In the genomic region with DNA sequence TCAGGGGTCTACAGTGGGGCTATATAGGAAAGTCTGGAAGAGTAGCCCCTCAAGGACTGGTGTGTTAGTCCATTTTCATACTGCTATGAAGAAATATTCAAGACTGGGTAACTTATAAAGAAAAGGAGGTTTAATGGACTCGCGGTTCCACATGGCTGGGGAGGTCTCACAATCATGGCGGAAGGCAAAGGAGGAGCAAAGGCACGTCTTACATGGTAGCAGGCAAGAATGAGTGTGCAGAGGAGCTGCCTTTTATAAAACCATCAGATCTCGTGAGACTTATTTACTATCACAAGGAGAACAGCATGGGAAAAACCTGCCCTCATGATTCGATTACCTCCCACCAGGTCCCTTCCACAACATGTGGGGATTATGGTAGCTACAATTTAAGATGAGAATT, we compare ENCODE assay signal across 29 cellular contexts. TPM values are rescaled to one million over a fixed set of nuclear protein-coding genes. Genes with fewer than 3 reads are reported as not detected.
A peak's percentile ranks its signal among the peaks of the same experiment; 100 is the strongest.
DNase-seq lines count a peak whose midpoint lies in the region; ATAC-seq and TF ChIP-seq lines count a peak whose summit lies in the region.
"Had no signal": no experiment of that assay in that cellular context is flagged by ENCODE, and none has a peak within 500 bp of the region (broad histone marks: within the 10 kb centered on the region; RNA-seq: fewer than 3 reads in every experiment).

No MANE protein-coding gene starts in this region.

- H3K9ac ChIP-seq in BLaER1, result no peak overlapping the region
- no peak overlapping the region for H3K9ac ChIP-seq in DND-41 (ENCODE audit: low read depth, low read length)
- H3K9ac ChIP-seq: parathyroid adenoma had no signal

- no peak for TF ChIP-seq CTCF in DND-41 (IDR thresholded peaks at IDR 0.05; ENCODE audit: borderline replicate concordance, extremely low read depth, low read length, poor library complexity, severe bottlenecking)
- TF ChIP-seq CTCF in WTC11 (IDR thresholded peaks at IDR 0.05), result no peak
- TF ChIP-seq CTCF in neural crest cell (conservative IDR thresholded peaks at IDR 0.05), result no peak
- no peak for TF ChIP-seq CTCF in upper lobe of left lung (IDR thresholded peaks at IDR 0.05)

- H3K36me3 Mint-ChIP-seq in WTC11, result peaks cover 16% of the 10 kb centered on the region
- H3K36me3 Mint-ChIP-seq in neural crest cell (ENCODE audit: low read depth), result no peaks in the 10 kb centered on the region

- H3K27me3 ChIP-seq in BLaER1 (no peaks in the 10 kb centered on the region), DND-41 (ENCODE audit: insufficient read depth, low read length, poor library complexity) (no peaks in the 10 kb centered on the region), upper lobe of left lung (no peaks in the 10 kb centered on the region)
- H3K27me3 ChIP-seq: gastrocnemius medialis, testis, uterus had no signal

- H3K79me2 ChIP-seq in DND-41 (ENCODE audit: insufficient read depth, low read length), result peaks cover 25% of the 10 kb centered on the region

- peaks cover 6% of the 10 kb centered on the region for H3K36me3 ChIP-seq in BLaER1
- H3K36me3 ChIP-seq in DND-41 (ENCODE audit: insufficient read depth, low read length), result no peaks in the 10 kb centered on the region; the same call in 1 of the 2 replicates
- no peaks in the 10 kb centered on the region for H3K36me3 ChIP-seq in upper lobe of left lung
- H3K36me3 ChIP-seq: gastrocnemius medialis, lower lobe of right lung, uterus had no signal

- H4K20me1 ChIP-seq in BLaER1 (no peaks in the 10 kb centered on the region), DND-41 (ENCODE audit: insufficient read depth, low read length) (no peaks in the 10 kb centered on the region)

- H2AFZ ChIP-seq in DND-41 (ENCODE audit: low read depth, low read length), result no peak overlapping the region
- H2AFZ ChIP-seq: parathyroid adenoma, PC-9 had no signal

- H3K9me3 ChIP-seq in BLaER1 (no peaks in the 10 kb centered on the region), DND-41 (ENCODE audit: insufficient read depth, low read length, severe bottlenecking) (no peaks in the 10 kb centered on the region), upper lobe of left lung (no peaks in the 10 kb centered on the region)
- H3K9me3 ChIP-seq: gastrocnemius medialis, lower lobe of right lung, testis, uterus had no signal

- H3K4me1 Mint-ChIP-seq in WTC11 (peaks cover 30% of the 10 kb centered on the region), neural crest cell (peaks cover 45% of the 10 kb centered on the region)

- POLR2A ChIA-PET in WTC11 (lab: Charles Lee), result no interaction called here

- no peak for ATAC-seq in DND-41 (ENCODE audit: insufficient read depth, low read depth)
- ATAC-seq in WTC11, result no peak
- ATAC-seq in upper lobe of left lung (ENCODE audit: low FRiP score in 2 of 2), result no peak
- ATAC-seq: gastrocnemius medialis; HCT116; lower lobe of right lung; naive thymus-derived CD8-positive, alpha-beta T cell; Right ventricle myocardium inferior had no signal

- H3K9me3 Mint-ChIP-seq in WTC11 (no peaks in the 10 kb centered on the region), neural crest cell (no peaks in the 10 kb centered on the region)
- H3K9me3 Mint-ChIP-seq: activated CD4-positive, alpha-beta memory T cell treated with anti-CD3 and anti-CD28 coated beads, Interleukin-2, amount 10 ng/mL, durations not matched to agents 7 days and 5 days; activated naive CD4-positive, alpha-beta T cell treated with anti-CD3 and anti-CD28 coated beads for 36 hours; IgD-negative memory B cell; naive thymus-derived CD8-positive, alpha-beta T cell; stimulated activated naive CD8-positive, alpha-beta T cell treated with anti-CD3 and anti-CD28 coated beads, Interleukin-15, Interleukin-2, amounts not matched to agents 100 ng/mL and 50 ng/mL, for 24 hours had no signal

- no peak for DNase-seq in DND-41
- DNase-seq in WTC11 (ENCODE audit: low spot score), result no peak
- no peak for DNase-seq in neural crest cell (ENCODE audit: low read depth, low spot score)
- no peak for DNase-seq in CD1c-positive myeloid dendritic cell (ENCODE audit: extremely low spot score)
- no peak for DNase-seq in NCI-H2227 (lab: John Stamatoyannopoulos, UW; ENCODE audit: unreplicated experiment)
- no peak for DNase-seq in upper lobe of left lung
- DNase-seq: ACHN; activated CD4-positive, alpha-beta memory T cell treated with anti-CD3 and anti-CD28 coated beads, Interleukin-2, amount 10 ng/mL, durations not matched to agents 7 days and 5 days; activated CD4-positive, alpha-beta T cell treated with anti-CD3 and anti-CD28 coated beads for 1 hour; activated CD8-positive, alpha-beta memory T cell treated with anti-CD3 and anti-CD28 coated beads, Interleukin-2, amount 50 U/mL, for 4 hours; activated naive CD4-positive, alpha-beta T cell treated with anti-CD3 and anti-CD28 coated beads for 36 hours; gastrocnemius medialis; lower lobe of right lung; naive thymus-derived CD8-positive, alpha-beta T cell; NCI-H1092 treated with DMSO at 0.1 percent for 48 hours; NCI-H1694 treated with DMSO at 0.1 percent for 48 hours; NCI-H2171; NCI-H524; PC-9; stimulated activated CD4-positive, alpha-beta T cell treated with anti-CD3 and anti-CD28 coated beads, Interleukin-2, amount 100 ng/mL, for 24 hours; testis; uterus had no signal

- H3K4me3 ChIP-seq in BLaER1 (no peak overlapping the region), DND-41 (ENCODE audit: low read depth in 1 of 2, low read length in 2 of 2) (no peak overlapping the region), upper lobe of left lung (no peak overlapping the region)
- H3K4me3 ChIP-seq: gastrocnemius medialis, lower lobe of right lung, PC-9, testis, uterus had no signal

- TF ChIP-seq POLR2A in upper lobe of left lung (IDR thresholded peaks at IDR 0.05), result no peak

- H3K27ac ChIP-seq in BLaER1 (no peak overlapping the region), DND-41 (ENCODE audit: low read length) (no peak overlapping the region), upper lobe of left lung (no peak overlapping the region)
- H3K27ac ChIP-seq: gastrocnemius medialis, lower lobe of right lung, parathyroid adenoma, PC-9, testis, uterus had no signal

- H3K4me2 ChIP-seq in BLaER1 (peak overlapping the region; percentile 17; the same call in 1 of the 2 replicates), DND-41 (ENCODE audit: insufficient read depth, low read length) (peak overlapping the region; percentile 82; the same call in 1 of the 2 replicates)

- WGBS in upper lobe of left lung, 2 donors, result 94 to 100% methylated on average over 6 of the region's 6 CpGs

- H3K27me3 Mint-ChIP-seq in WTC11 (ENCODE audit: low read depth) (no peaks in the 10 kb centered on the region), neural crest cell (ENCODE audit: low read depth) (no peaks in the 10 kb centered on the region)
- H3K27me3 Mint-ChIP-seq: activated CD4-positive, alpha-beta memory T cell treated with anti-CD3 and anti-CD28 coated beads, Interleukin-2, amount 10 ng/mL, durations not matched to agents 7 days and 5 days; B cell; IgD-negative memory B cell; naive thymus-derived CD8-positive, alpha-beta T cell; stimulated activated naive CD8-positive, alpha-beta T cell treated with anti-CD3 and anti-CD28 coated beads, Interleukin-15, Interleukin-2, amounts not matched to agents 100 ng/mL and 50 ng/mL, for 24 hours had no signal

- H3K4me1 ChIP-seq in BLaER1 (peaks cover 33% of the 10 kb centered on the region), DND-41 (ENCODE audit: insufficient read depth, low read length) (peaks cover 34% of the 10 kb centered on the region), upper lobe of left lung (peaks cover 5 to 27% (median 20%) of the 10 kb centered on the region in 4 donors)

- H3K27ac Mint-ChIP-seq in WTC11 (no peak overlapping the region), neural crest cell (ENCODE audit: unreplicated experiment) (no peak overlapping the region)
- H3K27ac Mint-ChIP-seq: activated CD4-positive, alpha-beta memory T cell treated with anti-CD3 and anti-CD28 coated beads, Interleukin-2, amount 10 ng/mL, durations not matched to agents 7 days and 5 days; activated naive CD4-positive, alpha-beta T cell treated with anti-CD3 and anti-CD28 coated beads for 36 hours; B cell; stimulated activated naive CD8-positive, alpha-beta T cell treated with anti-CD3 and anti-CD28 coated beads, Interleukin-15, Interleukin-2, amounts not matched to agents 100 ng/mL and 50 ng/mL, for 24 hours had no signal

- TF ChIP-seq EP300 in upper lobe of left lung (IDR thresholded peaks at IDR 0.05), result no peak

- peak overlapping the region; percentile 40 for H3K4me3 Mint-ChIP-seq in WTC11
- peak overlapping the region; percentile 75 for H3K4me3 Mint-ChIP-seq in neural crest cell
- H3K4me3 Mint-ChIP-seq: activated CD4-positive, alpha-beta memory T cell treated with anti-CD3 and anti-CD28 coated beads, Interleukin-2, amount 10 ng/mL, durations not matched to agents 7 days and 5 days; activated naive CD4-positive, alpha-beta T cell treated with anti-CD3 and anti-CD28 coated beads for 36 hours; B cell; stimulated activated naive CD8-positive, alpha-beta T cell treated with anti-CD3 and anti-CD28 coated beads, Interleukin-15, Interleukin-2, amounts not matched to agents 100 ng/mL and 50 ng/mL, for 24 hours had no signal

- CTCF ChIA-PET in WTC11 (lab: Charles Lee), result interaction anchor here (0.8 kb wide), 1 partner anchor 11 kb away, joined by 3 read pairs; no protein-coding TSS in a partner anchor

TF ChIP-seq in WTC11, 78 proteins besides CTCF, POLR2A, EP300 and RAD21 (continues in another document):
- TF ChIP-seq ZNF396 (CRISPR knock-in tag; IDR thresholded peaks at IDR 0.05; ENCODE audit: borderline replicate concordance) (no peak), TCF7 (CRISPR knock-in tag; IDR thresholded peaks at IDR 0.05; ENCODE audit: low read depth) (no peak)

RNA-seq across cellular contexts. Expression of gene FKBP14, which starts 3.0 kb away (rescaled TPM):
- total RNA-seq in WTC11 (2021) (18.1 to 23.0 TPM (median 19.2 TPM) in 3 replicates), neural crest cell (20.3 and 21.3 TPM in 2 replicates), upper lobe of left lung (10 to 100 TPM in 3 of 6 donors, 1 to 10 TPM in 3; 4.2 to 13.7 (median 9.5) TPM)

RNA-seq across cellular contexts. Expression of gene PLEKHA8, which starts 4.7 kb away (rescaled TPM):
- total RNA-seq in WTC11 (2021) (38.1 to 40.1 TPM (median 38.6 TPM) in 3 replicates), neural crest cell (60.1 and 63.3 TPM in 2 replicates), upper lobe of left lung (10 to 100 TPM in 3 of 6 donors, 1 to 10 TPM in 3; 5.8 to 22.0 (median 10.8) TPM)

RNA-seq across cellular contexts. Expression of gene SCRN1, which starts 33.9 kb away (rescaled TPM):
- total RNA-seq in WTC11 (2021) (96.2 to 105 TPM (median 101 TPM) in 3 replicates), neural crest cell (76.8 and 79.4 TPM in 2 replicates), upper lobe of left lung (10 to 100 TPM; 13.3 to 45.5 (median 30.5) TPM)
